In genomic region chrX:38768079-38768478, GRCh38 we compare ENCODE assay signal across 1 cellular context.
TF ChIP-seq lines count a peak whose summit lies in the region.

No MANE protein-coding gene starts in this region.

TF ChIP-seq in HCT116, 20 proteins besides CTCF, POLR2A, EP300 and RAD21 (continued from another document):
- TF ChIP-seq REST (IDR thresholded peaks at IDR 0.05; ENCODE audit: low read depth) (no peak), CBX3 (IDR thresholded peaks at IDR 0.05; ENCODE audit: low read depth) (no peak)
